Comparison of ENCODE assay signal across 1 cellular context in the genomic region with DNA sequence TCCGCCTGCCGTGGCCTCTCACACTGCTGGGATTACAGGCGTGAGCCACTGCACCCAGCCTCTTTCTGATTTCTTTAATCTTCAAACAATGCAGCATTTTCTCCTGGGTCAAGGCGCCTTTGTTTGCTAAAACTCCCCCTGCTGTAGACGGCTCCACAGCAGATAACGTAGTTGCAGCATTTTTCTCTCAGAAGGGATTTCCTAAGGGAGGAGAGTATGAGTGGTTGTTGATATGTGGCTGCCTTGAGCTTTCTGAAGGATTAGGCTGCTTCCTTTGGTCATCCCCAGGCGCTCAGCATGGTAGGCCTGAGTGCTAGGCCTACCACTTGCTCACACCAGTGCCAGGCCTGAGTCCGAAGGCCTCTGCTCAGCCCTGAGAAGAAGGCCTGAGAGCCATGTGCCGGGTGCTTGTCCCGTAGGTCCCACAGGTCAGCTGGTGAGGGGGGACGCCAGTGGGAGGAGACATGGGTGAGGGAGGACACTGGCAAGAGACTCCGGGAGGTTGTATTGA.
TF ChIP-seq lines count a peak whose summit lies in the region.

No MANE protein-coding gene starts in this region.

TF ChIP-seq in IMR-90, 13 proteins besides CTCF, POLR2A, EP300 and RAD21:
- TF ChIP-seq CHD1 (IDR thresholded peaks at IDR 0.05; ENCODE audit: low read depth, low read length) (no peak), MAFK (IDR thresholded peaks at IDR 0.05; ENCODE audit: low read depth, low read length) (no peak), CEBPB (IDR thresholded peaks at IDR 0.05; ENCODE audit: low read depth, low read length) (no peak), NFE2L2 (IDR thresholded peaks at IDR 0.05; ENCODE audit: low read depth, low read length) (no peak), SMC3 (IDR thresholded peaks at IDR 0.05; ENCODE audit: low read depth, low read length) (no peak), FOS (IDR thresholded peaks at IDR 0.05; ENCODE audit: low read depth, low read length) (no peak), RCOR1 (IDR thresholded peaks at IDR 0.05; ENCODE audit: insufficient replicate concordance, low read length) (no peak), BHLHE40 (IDR thresholded peaks at IDR 0.05; ENCODE audit: low read depth, low read length) (no peak), MXI1 (IDR thresholded peaks at IDR 0.05; ENCODE audit: borderline replicate concordance, low read depth, low read length) (no peak), RFX5 (IDR thresholded peaks at IDR 0.05; ENCODE audit: low read depth, low read length) (no peak), MAZ (IDR thresholded peaks at IDR 0.05; ENCODE audit: borderline replicate concordance, low read depth, low read length) (no peak)
- TF ChIP-seq, protein P1, sequence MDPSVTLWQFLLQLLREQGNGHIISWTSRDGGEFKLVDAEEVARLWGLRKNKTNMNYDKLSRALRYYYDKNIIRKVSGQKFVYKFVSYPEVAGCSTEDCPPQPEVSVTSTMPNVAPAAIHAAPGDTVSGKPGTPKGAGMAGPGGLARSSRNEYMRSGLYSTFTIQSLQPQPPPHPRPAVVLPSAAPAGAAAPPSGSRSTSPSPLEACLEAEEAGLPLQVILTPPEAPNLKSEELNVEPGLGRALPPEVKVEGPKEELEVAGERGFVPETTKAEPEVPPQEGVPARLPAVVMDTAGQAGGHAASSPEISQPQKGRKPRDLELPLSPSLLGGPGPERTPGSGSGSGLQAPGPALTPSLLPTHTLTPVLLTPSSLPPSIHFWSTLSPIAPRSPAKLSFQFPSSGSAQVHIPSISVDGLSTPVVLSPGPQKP (IDR thresholded peaks at IDR 0.05; ENCODE audit: borderline replicate concordance, low read depth, low read length): no peak
- TF ChIP-seq, protein P2, sequence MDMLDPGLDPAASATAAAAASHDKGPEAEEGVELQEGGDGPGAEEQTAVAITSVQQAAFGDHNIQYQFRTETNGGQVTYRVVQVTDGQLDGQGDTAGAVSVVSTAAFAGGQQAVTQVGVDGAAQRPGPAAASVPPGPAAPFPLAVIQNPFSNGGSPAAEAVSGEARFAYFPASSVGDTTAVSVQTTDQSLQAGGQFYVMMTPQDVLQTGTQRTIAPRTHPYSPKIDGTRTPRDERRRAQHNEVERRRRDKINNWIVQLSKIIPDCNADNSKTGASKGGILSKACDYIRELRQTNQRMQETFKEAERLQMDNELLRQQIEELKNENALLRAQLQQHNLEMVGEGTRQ (IDR thresholded peaks at IDR 0.05; ENCODE audit: low read depth, low read length): no peak
